30 cellular contexts compared by ENCODE assay signal in the genomic region with DNA sequence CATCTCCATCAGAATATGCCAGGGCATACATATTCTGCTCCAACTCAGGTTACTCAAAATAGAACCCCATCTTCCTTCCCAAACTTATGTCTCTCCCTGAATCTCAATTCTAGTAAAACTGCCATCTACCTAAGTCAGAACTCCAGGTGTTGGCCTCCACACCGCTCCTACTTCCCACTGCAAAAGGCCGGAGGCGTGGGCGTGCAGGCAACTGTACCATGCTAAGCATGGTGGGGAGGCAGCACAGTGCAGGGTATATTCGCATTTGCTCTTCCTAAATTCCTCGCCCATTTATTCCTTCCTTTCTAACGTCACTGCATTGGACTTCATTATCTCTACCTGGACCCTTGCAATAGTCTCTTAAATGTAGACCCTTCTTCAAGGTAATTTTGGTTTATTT.
"Had no signal": no experiment of that assay in that cellular context is flagged by ENCODE, and none has a peak within 500 bp of the region (broad histone marks: within the 10 kb centered on the region; RNA-seq: fewer than 3 reads in every experiment).

No MANE protein-coding gene starts in this region.

- H3K4me3 Mint-ChIP-seq: activated CD4-positive, alpha-beta memory T cell treated with anti-CD3 and anti-CD28 coated beads for 36 hours; activated CD4-positive, alpha-beta T cell treated with anti-CD3 and anti-CD28 coated beads for 36 hours; activated CD4-positive, alpha-beta T cell treated with anti-CD3 and anti-CD28 coated beads, Interleukin-2, amount 10 ng/mL, durations not matched to agents 24 days and 14 days; activated CD8-positive, alpha-beta memory T cell treated with anti-CD3 and anti-CD28 coated beads, Interleukin-2, amount 10 ng/mL, durations not matched to agents 7 days and 5 days; activated CD8-positive, alpha-beta T cell treated with anti-CD3 and anti-CD28 coated beads, Interleukin-2, amount 10 ng/mL, durations not matched to agents 7 days and 5 days; activated naive CD4-positive, alpha-beta T cell treated with anti-CD3 and anti-CD28 coated beads, Interleukin-2, amount 10 ng/mL, durations not matched to agents 7 days and 5 days; activated naive CD8-positive, alpha-beta T cell treated with anti-CD3 and anti-CD28 coated beads, Interleukin-2, amount 10 ng/mL, durations not matched to agents 7 days and 5 days; activated T-helper 1 cell treated with anti-CD3 and anti-CD28 coated beads, Interleukin-12 subunit alpha, Interleukin-12 subunit beta, Interleukin-2, Interleukin-4 antibody, amounts not matched to agents 30 ng/mL and 10 ng/mL and 1 ng/mL, durations not matched to agents 14 hours and 24 hours and 36 hours; effector memory CD8-positive, alpha-beta T cell had no signal

- H3K36me3 Mint-ChIP-seq: activated CD8-positive, alpha-beta memory T cell treated with anti-CD3 and anti-CD28 coated beads, Interleukin-2, amount 10 ng/mL, durations not matched to agents 7 days and 5 days; activated naive CD4-positive, alpha-beta T cell treated with anti-CD3 and anti-CD28 coated beads, Interleukin-2, amount 10 ng/mL, durations not matched to agents 7 days and 5 days; activated naive CD4-positive, alpha-beta T cell treated with anti-CD3 and anti-CD28 coated beads, Interleukin-2, amount 50 U/mL, for 72 hours; activated naive CD8-positive, alpha-beta T cell treated with anti-CD3 and anti-CD28 coated beads, Interleukin-2, amount 10 ng/mL, durations not matched to agents 7 days and 5 days had no signal

- H3K27me3 Mint-ChIP-seq: activated CD4-positive, alpha-beta memory T cell treated with anti-CD3 and anti-CD28 coated beads for 36 hours; activated CD4-positive, alpha-beta T cell treated with anti-CD3 and anti-CD28 coated beads for 36 hours; activated CD4-positive, alpha-beta T cell treated with anti-CD3 and anti-CD28 coated beads, Interleukin-2, amount 10 ng/mL, durations not matched to agents 24 days and 14 days; activated CD8-positive, alpha-beta memory T cell treated with anti-CD3 and anti-CD28 coated beads, Interleukin-2, amount 10 ng/mL, durations not matched to agents 7 days and 5 days; activated naive CD4-positive, alpha-beta T cell treated with anti-CD3 and anti-CD28 coated beads, Interleukin-2, amount 10 ng/mL, durations not matched to agents 7 days and 5 days; activated naive CD8-positive, alpha-beta T cell treated with anti-CD3 and anti-CD28 coated beads, Interleukin-2, amount 10 ng/mL, durations not matched to agents 7 days and 5 days; brain; effector memory CD8-positive, alpha-beta T cell had no signal

- H3K9me3 Mint-ChIP-seq: activated CD4-positive, alpha-beta memory T cell treated with anti-CD3 and anti-CD28 coated beads for 36 hours; activated CD4-positive, alpha-beta T cell treated with anti-CD3 and anti-CD28 coated beads, Interleukin-2, amount 10 ng/mL, durations not matched to agents 24 days and 14 days; activated naive CD4-positive, alpha-beta T cell treated with anti-CD3 and anti-CD28 coated beads, Interleukin-2, amount 10 ng/mL, durations not matched to agents 7 days and 5 days; activated naive CD4-positive, alpha-beta T cell treated with anti-CD3 and anti-CD28 coated beads, Interleukin-2, amount 50 U/mL, for 72 hours; activated naive CD8-positive, alpha-beta T cell treated with anti-CD3 and anti-CD28 coated beads, Interleukin-2, amount 10 ng/mL, durations not matched to agents 7 days and 5 days; activated T-helper 1 cell treated with anti-CD3 and anti-CD28 coated beads, Interleukin-12 subunit alpha, Interleukin-12 subunit beta, Interleukin-2, Interleukin-4 antibody, amounts not matched to agents 30 ng/mL and 10 ng/mL and 1 ng/mL, durations not matched to agents 14 hours and 24 hours and 36 hours; activated T-helper 2 cell treated with anti-CD3 and anti-CD28 coated beads, Interferon-gamma antibody, Interleukin-2, Interleukin-4, amounts not matched to agents 10 μg/mL and 5 μg/mL and 100 μg/mL, durations not matched to agents 14 hours and 24 hours and 36 hours; effector memory CD8-positive, alpha-beta T cell had no signal

- H3K9me3 ChIP-seq: ascending aorta, breast epithelium, esophagus muscularis mucosa, gastrocnemius medialis had no signal

- ATAC-seq: activated CD4-positive, alpha-beta T cell treated with anti-CD3 and anti-CD28 coated beads for 36 hours; activated CD8-positive, alpha-beta memory T cell treated with anti-CD3 and anti-CD28 coated beads, Interleukin-2, amount 10 ng/mL, durations not matched to agents 7 days and 5 days; activated CD8-positive, alpha-beta T cell treated with anti-CD3 and anti-CD28 coated beads, Interleukin-2, amount 10 ng/mL, durations not matched to agents 7 days and 5 days; activated naive CD4-positive, alpha-beta T cell treated with anti-CD3 and anti-CD28 coated beads, Interleukin-2, amount 50 U/mL, for 72 hours; effector memory CD8-positive, alpha-beta T cell; foreskin keratinocyte; gastrocnemius medialis had no signal

- H3K36me3 ChIP-seq: ascending aorta, breast epithelium, cardiac muscle cell, esophagus muscularis mucosa, gastrocnemius medialis had no signal

- H3K27ac ChIP-seq: ascending aorta, breast epithelium, cardiac muscle cell, esophagus muscularis mucosa, foreskin keratinocyte, gastrocnemius medialis had no signal

- H3K27ac Mint-ChIP-seq: activated CD4-positive, alpha-beta memory T cell treated with anti-CD3 and anti-CD28 coated beads for 36 hours; activated CD4-positive, alpha-beta T cell treated with anti-CD3 and anti-CD28 coated beads for 36 hours; activated CD4-positive, alpha-beta T cell treated with anti-CD3 and anti-CD28 coated beads, Interleukin-2, amount 10 ng/mL, durations not matched to agents 24 days and 14 days; activated CD8-positive, alpha-beta memory T cell treated with anti-CD3 and anti-CD28 coated beads, Interleukin-2, amount 10 ng/mL, durations not matched to agents 7 days and 5 days; activated CD8-positive, alpha-beta T cell treated with anti-CD3 and anti-CD28 coated beads, Interleukin-2, amount 10 ng/mL, durations not matched to agents 7 days and 5 days; activated naive CD4-positive, alpha-beta T cell treated with anti-CD3 and anti-CD28 coated beads, Interleukin-2, amount 10 ng/mL, durations not matched to agents 7 days and 5 days; activated naive CD4-positive, alpha-beta T cell treated with anti-CD3 and anti-CD28 coated beads, Interleukin-2, amount 50 U/mL, for 72 hours; activated naive CD8-positive, alpha-beta T cell treated with anti-CD3 and anti-CD28 coated beads, Interleukin-2, amount 10 ng/mL, durations not matched to agents 7 days and 5 days; activated T-helper 1 cell treated with anti-CD3 and anti-CD28 coated beads, Interleukin-12 subunit alpha, Interleukin-12 subunit beta, Interleukin-2, Interleukin-4 antibody, amounts not matched to agents 30 ng/mL and 10 ng/mL and 1 ng/mL, durations not matched to agents 14 hours and 24 hours and 36 hours; activated T-helper 2 cell treated with anti-CD3 and anti-CD28 coated beads, Interferon-gamma antibody, Interleukin-2, Interleukin-4, amounts not matched to agents 10 μg/mL and 5 μg/mL and 100 μg/mL, durations not matched to agents 14 hours and 24 hours and 36 hours had no signal

- H3K4me3 ChIP-seq: ascending aorta, breast epithelium, cardiac muscle cell, esophagus muscularis mucosa, gastrocnemius medialis had no signal

- DNase-seq: activated CD4-positive, alpha-beta memory T cell treated with anti-CD3 and anti-CD28 coated beads for 36 hours; activated CD4-positive, alpha-beta T cell treated with anti-CD3 and anti-CD28 coated beads for 36 hours; activated CD4-positive, alpha-beta T cell treated with anti-CD3 and anti-CD28 coated beads, Interleukin-2, amount 10 ng/mL, durations not matched to agents 24 days and 14 days; activated CD4-positive, CD25-positive, alpha-beta regulatory T cell; activated CD4-positive, CD25-positive, alpha-beta regulatory T cell treated with anti-CD3 and anti-CD28 coated beads, Interleukin-2, amount 50 U/mL, for 72 hours; activated CD8-positive, alpha-beta memory T cell treated with anti-CD3 and anti-CD28 coated beads, Interleukin-2, amount 10 ng/mL, durations not matched to agents 7 days and 5 days; activated CD8-positive, alpha-beta memory T cell treated with anti-CD3 and anti-CD28 coated beads, Interleukin-2, amount 50 U/mL, for 4 hours; activated CD8-positive, alpha-beta T cell treated with anti-CD3 and anti-CD28 coated beads, Interleukin-2, amount 10 ng/mL, durations not matched to agents 7 days and 5 days; activated effector memory CD4-positive, alpha-beta T cell treated with anti-CD3 and anti-CD28 coated beads, Interleukin-2, amount 50 U/mL, for 16 hours; activated naive CD4-positive, alpha-beta T cell treated with anti-CD3 and anti-CD28 coated beads, Interleukin-2, amount 10 ng/mL, durations not matched to agents 7 days and 5 days; activated naive CD8-positive, alpha-beta T cell treated with anti-CD3 and anti-CD28 coated beads, Interleukin-2, amount 10 ng/mL, durations not matched to agents 7 days and 5 days; activated T-cell treated with anti-CD3 and anti-CD28 coated beads, Interleukin-2, amount 50 U/mL, for 1 hour; activated T-cell treated with anti-CD3 and anti-CD28 coated beads, Interleukin-2, amount 50 U/mL, for 48 hours; cortex of kidney; dermis blood vessel endothelial cell; effector CD4-positive, alpha-beta T cell; effector memory CD8-positive, alpha-beta T cell; erythroblast; foreskin keratinocyte; gastrocnemius medialis; T-helper 1 cell; T-helper 2 cell had no signal

- H3K4me1 Mint-ChIP-seq: activated CD4-positive, alpha-beta T cell treated with anti-CD3 and anti-CD28 coated beads for 36 hours; activated naive CD4-positive, alpha-beta T cell treated with anti-CD3 and anti-CD28 coated beads, Interleukin-2, amount 10 ng/mL, durations not matched to agents 7 days and 5 days had no signal

- H3K27me3 ChIP-seq: ascending aorta, breast epithelium, cardiac muscle cell, esophagus muscularis mucosa, foreskin keratinocyte, gastrocnemius medialis had no signal
